In the genomic region with DNA sequence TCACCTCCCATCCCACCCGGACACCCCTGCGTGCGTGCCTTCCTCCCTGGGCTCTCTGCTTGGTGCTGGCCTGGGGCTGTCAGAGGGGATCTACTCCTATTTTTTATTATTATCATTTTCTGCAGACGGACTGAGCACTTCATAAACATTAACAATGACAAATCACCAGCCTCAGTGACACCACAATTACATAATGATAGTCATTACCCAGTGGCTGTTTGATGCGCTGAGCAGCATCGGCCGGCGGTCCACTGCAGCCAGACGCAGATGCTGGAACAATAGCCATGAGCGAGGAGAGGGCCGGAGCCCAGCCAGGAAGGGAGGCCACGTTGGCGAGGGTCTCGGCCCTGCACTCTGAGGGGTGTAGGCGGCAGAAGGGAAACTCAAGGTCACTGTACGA, we compare ENCODE assay signal across 18 cellular contexts.
DNase-seq lines count a peak whose midpoint lies in the region; ATAC-seq and TF ChIP-seq lines count a peak whose summit lies in the region.
"Had no signal": no experiment of that assay in that cellular context is flagged by ENCODE, and none has a peak within 500 bp of the region (broad histone marks: within the 10 kb centered on the region; RNA-seq: fewer than 3 reads in every experiment).

No MANE protein-coding gene starts in this region.

- H3K4me2 ChIP-seq in BLaER1 treated with 17β-estradiol and CSF1 and Interleukin-3, amounts not matched to agents 10 nM and 100 nM, result peak overlapping the region; percentile 66 to 93 (median 85)
- no peak overlapping the region for H3K4me2 ChIP-seq in neural cell (ENCODE audit: low read length)
- H3K4me2 ChIP-seq: GM23338 had no signal

- no peak for ATAC-seq in upper lobe of right lung
- ATAC-seq in GM18505 (IDR thresholded peaks at IDR 0.05; ENCODE audit: unreplicated experiment), result no peak
- no peak for ATAC-seq in HG03159 (IDR thresholded peaks at IDR 0.05; ENCODE audit: unreplicated experiment)
- ATAC-seq: GM23338, HCT116 had no signal

- H3K4me1 ChIP-seq in BLaER1 treated with 17β-estradiol and CSF1 and Interleukin-3, amounts not matched to agents 10 nM and 100 nM, result peaks cover 30 to 52% (median 38%) of the 10 kb centered on the region in 10 experiments
- no peaks in the 10 kb centered on the region for H3K4me1 ChIP-seq in spleen
- no peaks in the 10 kb centered on the region for H3K4me1 ChIP-seq in upper lobe of right lung

- H4K20me1 ChIP-seq in BLaER1 treated with 17β-estradiol and CSF1 and Interleukin-3, amounts not matched to agents 10 nM and 100 nM, result 0 out of 22 replicates have a peak, but pooled peaks cover 0 to 11% (median 0%) of the 10 kb centered on the region in 11 experiments
- no peaks in the 10 kb centered on the region for H4K20me1 ChIP-seq in neural cell (ENCODE audit: insufficient read depth)

- H3K9me2 ChIP-seq in neural cell (ENCODE audit: insufficient read depth, low read length), result no peaks in the 10 kb centered on the region

- peak overlapping the region in 9 of 11 experiments; percentile 36 to 84 (median 70); a peak in 16 of 22 replicates for H3K27ac ChIP-seq in BLaER1 treated with 17β-estradiol and CSF1 and Interleukin-3, amounts not matched to agents 10 nM and 100 nM
- H3K27ac ChIP-seq in neural cell (ENCODE audit: low read length) (peak overlapping the region; percentile 47), spleen (no peak overlapping the region), upper lobe of right lung (no peak overlapping the region)

- TF ChIP-seq POLR2A in spleen (IDR thresholded peaks at IDR 0.05), result no peak
- no peak for TF ChIP-seq POLR2A in GM18505 (IDR thresholded peaks at IDR 0.05; ENCODE audit: borderline replicate concordance, extremely low read depth, insufficient read depth, insufficient read length)

- DNase-seq in NCI-H748 treated with DMSO at 0.1 percent for 48 hours (lab: John Stamatoyannopoulos, UW) (peak; percentile 4), spleen (peak; percentile 20), upper lobe of right lung (no peak), NCI-H1436 treated with DMSO at 0.1 percent for 48 hours (lab: John Stamatoyannopoulos, UW) (no peak)
- DNase-seq: CD4-positive, alpha-beta T cell; CD8-positive, alpha-beta memory T cell; DMS 273 treated with DMSO at 0.1 percent for 48 hours; DMS79; EL; GDM1; H9 had no signal

- TF ChIP-seq CTCF in neural cell (IDR thresholded peaks at IDR 0.05; ENCODE audit: poor library complexity, severe bottlenecking) (no peak), spleen (IDR thresholded peaks at IDR 0.05 in 8 of 11, conservative IDR thresholded peaks at IDR 0.05 in 3 of 11) (no peak), upper lobe of right lung (IDR thresholded peaks at IDR 0.05) (no peak)

- H2AFZ ChIP-seq in neural cell (ENCODE audit: low read depth, low read length), result no peak overlapping the region
- H2AFZ ChIP-seq: GM23338 had no signal

- 65 to 80% (median 67%) methylated on average over 16 of the region's 16 CpGs for WGBS in spleen, 5 donors

- no peak for TF ChIP-seq RAD21 in neural cell (conservative IDR thresholded peaks at IDR 0.05)

- peak; percentile 57 for TF ChIP-seq EP300 in neural cell (conservative IDR thresholded peaks at IDR 0.05; ENCODE audit: poor library complexity, severe bottlenecking)

- no peaks in the 10 kb centered on the region for H3F3A ChIP-seq in neural cell (ENCODE audit: insufficient read depth, low read length, poor library complexity, severe bottlenecking)

- no peaks in the 10 kb centered on the region for H3K79me2 ChIP-seq in neural cell (replicated peaks; ENCODE audit: insufficient read depth, low read length)

- no peaks in the 10 kb centered on the region for H3K9me3 ChIP-seq in BLaER1 treated with 17β-estradiol and CSF1 and Interleukin-3, amounts not matched to agents 10 nM and 100 nM (replicated peaks in 1 of 11)
- no peaks in the 10 kb centered on the region for H3K9me3 ChIP-seq in neural cell (ENCODE audit: low read length)
- peaks cover 0 to 19% (median 0%) of the 10 kb centered on the region in 8 donors for H3K9me3 ChIP-seq in spleen
- H3K9me3 ChIP-seq in upper lobe of right lung, result no peaks in the 10 kb centered on the region

- no peaks in the 10 kb centered on the region for H3K36me3 ChIP-seq in BLaER1 treated with 17β-estradiol and CSF1 and Interleukin-3, amounts not matched to agents 10 nM and 100 nM
- H3K36me3 ChIP-seq in neural cell (ENCODE audit: insufficient read depth, low read length) (no peaks in the 10 kb centered on the region), spleen (no peaks in the 10 kb centered on the region), upper lobe of right lung (no peaks in the 10 kb centered on the region)

- no peak overlapping the region for H3K4me3 ChIP-seq in BLaER1 treated with 17β-estradiol and CSF1 and Interleukin-3, amounts not matched to agents 10 nM and 100 nM
- no peak overlapping the region for H3K4me3 ChIP-seq in neural cell (ENCODE audit: low read length)
- H3K4me3 ChIP-seq in spleen, result no peak overlapping the region
- H3K4me3 ChIP-seq in upper lobe of right lung, result no peak overlapping the region
- H3K4me3 ChIP-seq: GM12878, GM23338 had no signal

- no peaks in the 10 kb centered on the region for H3K27me3 ChIP-seq in BLaER1 treated with 17β-estradiol and CSF1 and Interleukin-3, amounts not matched to agents 10 nM and 100 nM
- no peaks in the 10 kb centered on the region for H3K27me3 ChIP-seq in neural cell (ENCODE audit: insufficient read depth, low read depth, low read length)
- H3K27me3 ChIP-seq in spleen (replicated peaks in 1 of 7), result peaks cover 0 to 7% (median 0%) of the 10 kb centered on the region in 7 donors
- H3K27me3 ChIP-seq in upper lobe of right lung, result no peaks in the 10 kb centered on the region

- intact Hi-C loops in spleen (cut with DNase I; ENCODE audit: low total_unique reads) (no loop called here), upper lobe of right lung (cut with DNase I) (no loop called here)

- peak overlapping the region in 6 of 11 experiments; percentile 39 to 74 (median 64); a peak in 8 of 22 replicates for H3K9ac ChIP-seq in BLaER1 treated with 17β-estradiol and CSF1 and Interleukin-3, amounts not matched to agents 10 nM and 100 nM
- no peak overlapping the region for H3K9ac ChIP-seq in neural cell (ENCODE audit: low read length)

TF ChIP-seq in neural cell, 6 proteins besides CTCF, POLR2A, EP300 and RAD21:
- TF ChIP-seq POLR2AphosphoS5 (IDR thresholded peaks at IDR 0.05), result peak; percentile 93
- no peak for TF ChIP-seq SMC3 (conservative IDR thresholded peaks at IDR 0.05; ENCODE audit: poor library complexity)

Comparison
In these comparisons a context has a peak if more than half of its experiments do, and no peak if none do; other contexts are left out.
1. H3K27ac ChIP-seq: peak in BLaER1 treated with 17β-estradiol and CSF1 and Interleukin-3, amounts not matched to agents 10 nM and 100 nM (9 of 11) and neural cell (single experiment); none in spleen (0 of 8) and upper lobe of right lung (single experiment).
2. DNase-seq: peak in NCI-H748 treated with DMSO at 0.1 percent for 48 hours (single experiment) and spleen (single experiment); none in upper lobe of right lung (single experiment) and NCI-H1436 treated with DMSO at 0.1 percent for 48 hours (single experiment).